ENCODE assay signal across 13 cellular contexts in the genomic region with DNA sequence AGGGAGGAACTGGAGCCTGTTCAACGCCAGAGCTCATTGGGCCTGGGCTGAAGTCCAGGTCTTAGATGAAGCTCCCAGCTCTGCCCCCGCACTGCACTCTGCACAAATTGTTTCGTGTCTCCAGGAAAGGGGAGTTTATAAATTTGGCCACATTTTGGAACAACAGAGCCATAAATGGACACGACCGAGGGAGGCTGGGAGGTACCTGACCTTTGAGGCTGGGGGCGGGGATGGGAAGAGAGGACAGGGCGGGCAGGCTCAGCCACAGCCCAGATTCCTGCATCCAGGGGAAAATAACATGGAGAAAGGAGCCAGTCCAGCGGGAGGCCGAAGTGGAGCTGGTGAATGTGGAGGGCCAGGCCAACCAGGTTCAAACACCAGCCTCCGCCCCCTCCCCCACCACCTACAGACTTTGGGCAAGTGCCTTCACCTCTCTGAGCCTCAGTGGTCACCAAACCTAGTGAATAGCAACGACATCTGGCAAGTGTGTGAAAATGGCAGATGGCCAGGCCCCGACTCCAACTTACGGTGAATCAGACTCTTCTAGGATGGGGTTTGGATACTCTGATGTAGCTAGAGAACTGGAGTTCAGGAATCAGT. TPM values are rescaled to one million over a fixed set of nuclear protein-coding genes. Genes with fewer than 3 reads are reported as not detected.
DNase-seq lines count a peak whose midpoint lies in the region; ATAC-seq and TF ChIP-seq lines count a peak whose summit lies in the region.
"Had no signal": no experiment of that assay in that cellular context is flagged by ENCODE, and none has a peak within 500 bp of the region (broad histone marks: within the 10 kb centered on the region; RNA-seq: fewer than 3 reads in every experiment).

No MANE protein-coding gene starts in this region.

- no peak overlapping the region for H3K4me3 ChIP-seq in sigmoid colon

- H3K27me3 Mint-ChIP-seq in activated CD4-positive, alpha-beta T cell treated with anti-CD3 and anti-CD28 coated beads for 36 hours, result no peaks in the 10 kb centered on the region
- H3K27me3 Mint-ChIP-seq: progenitor cell of endocrine pancreas had no signal

- no peaks in the 10 kb centered on the region for H3K9me3 Mint-ChIP-seq in activated CD4-positive, alpha-beta T cell treated with anti-CD3 and anti-CD28 coated beads for 36 hours (ENCODE audit: low read depth)
- H3K9me3 Mint-ChIP-seq: activated B cell treated with CpG ODN at 0.5 μM for 24 hours; activated T-cell treated with anti-CD3 and anti-CD28 coated beads, Interleukin-2, amount 50 U/mL, for 4 hours had no signal

- TF ChIP-seq EP300 in sigmoid colon (IDR thresholded peaks at IDR 0.05), result no peak

- H3K27me3 ChIP-seq in sigmoid colon, result no peaks in the 10 kb centered on the region

- H3K4me3 Mint-ChIP-seq in activated CD4-positive, alpha-beta T cell treated with anti-CD3 and anti-CD28 coated beads for 36 hours, result no peak overlapping the region
- H3K4me3 Mint-ChIP-seq: activated B cell treated with CpG ODN at 0.5 μM for 24 hours; activated T-cell treated with anti-CD3 and anti-CD28 coated beads, Interleukin-2, amount 50 U/mL, for 4 hours; B cell had no signal

- H3K27ac Mint-ChIP-seq in activated CD4-positive, alpha-beta T cell treated with anti-CD3 and anti-CD28 coated beads for 36 hours, result no peak overlapping the region
- H3K27ac Mint-ChIP-seq: activated B cell treated with CpG ODN at 0.5 μM for 24 hours, B cell, progenitor cell of endocrine pancreas had no signal

- H3K36me3 Mint-ChIP-seq in activated CD4-positive, alpha-beta T cell treated with anti-CD3 and anti-CD28 coated beads for 36 hours (ENCODE audit: low read depth), result no peaks in the 10 kb centered on the region

- no peaks in the 10 kb centered on the region for H3K4me1 Mint-ChIP-seq in activated CD4-positive, alpha-beta T cell treated with anti-CD3 and anti-CD28 coated beads for 36 hours
- H3K4me1 Mint-ChIP-seq: activated B cell treated with CpG ODN at 0.5 μM for 24 hours, B cell had no signal

- CTCF ChIA-PET in activated CD4-positive, alpha-beta T cell treated with anti-CD3 and anti-CD28 coated beads for 36 hours (lab: Charles Lee), result interaction anchor here (0.6 kb wide), 1 partner anchor 20 kb away, joined by 3 read pairs; no protein-coding TSS in a partner anchor

- no peak for ATAC-seq in activated CD4-positive, alpha-beta T cell treated with anti-CD3 and anti-CD28 coated beads for 36 hours
- ATAC-seq in GM18868 (IDR thresholded peaks at IDR 0.05; ENCODE audit: unreplicated experiment), result no peak
- ATAC-seq: activated T-cell treated with anti-CD3 and anti-CD28 coated beads, Interleukin-2, amount 50 U/mL, for 4 hours had no signal

- no peak for TF ChIP-seq CTCF in sigmoid colon (IDR thresholded peaks at IDR 0.05)

- peaks cover 0 to 50% (median 44%) of the 10 kb centered on the region in 4 donors for H3K4me1 ChIP-seq in sigmoid colon

- TF ChIP-seq POLR2A in sigmoid colon (IDR thresholded peaks at IDR 0.05), result no peak

- intact Hi-C loops in sigmoid colon (cut with DNase I), result no loop called here
- intact Hi-C loops in activated CD4-positive, alpha-beta T cell treated with anti-CD3 and anti-CD28 coated beads for 36 hours (cut with DNase I, micrococcal nuclease), result no loop called here

- 56 to 69% methylated on average over 13 of the region's 13 CpGs for WGBS in sigmoid colon, 2 donors

- H3K27ac ChIP-seq in sigmoid colon, result peak overlapping the region; percentile 79 to 92 (median 83)

- no peaks in the 10 kb centered on the region for H3K36me3 ChIP-seq in sigmoid colon

- no peaks in the 10 kb centered on the region for H3K9me3 ChIP-seq in sigmoid colon

- POLR2A ChIA-PET in activated CD4-positive, alpha-beta T cell treated with anti-CD3 and anti-CD28 coated beads for 36 hours (lab: Charles Lee), result no interaction called here

- peak; percentile 50 for DNase-seq in GM04504 (ENCODE audit: low read depth)
- peak; percentile 44 to 94 for DNase-seq in dermis microvascular lymphatic vessel endothelial cell (ENCODE audit: low read depth in 2 of 2)
- peak; percentile 42 for DNase-seq in iPS-NIHi7 (ENCODE audit: extremely low spot score)
- DNase-seq in sigmoid colon, result peak; percentile 93
- no peak for DNase-seq in activated CD4-positive, alpha-beta T cell treated with anti-CD3 and anti-CD28 coated beads for 36 hours
- no peak for DNase-seq in HuH-7 (ENCODE audit: low spot score)
- DNase-seq in cerebellum (ENCODE audit: low spot score), result no peak
- DNase-seq: activated B cell treated with CpG ODN at 0.5 μM for 24 hours; activated T-cell treated with anti-CD3 and anti-CD28 coated beads, Interleukin-2, amount 50 U/mL, for 4 hours; trophoblast cell had no signal

RNA-seq across cellular contexts. Expression of a gene that starts 36.8 kb away (rescaled TPM):
- total RNA-seq in dermis microvascular lymphatic vessel endothelial cell (133 and 160 TPM in 2 replicates), sigmoid colon (1,000 to 10,000 TPM in 3 of 4 donors, 100 to 1,000 TPM in 1; 987 to 1,789 (median 1,228) TPM), cerebellum (17.1 TPM)
- polyA plus RNA-seq in sigmoid colon, result 100 to 1,000 TPM in 1 of 3 donors, 10 to 100 TPM in 2; 23.8 to 103 (median 29.4) TPM
- total RNA-seq in activated CD4-positive, alpha-beta T cell treated with anti-CD3 and anti-CD28 coated beads for 36 hours, result 10 to 100 TPM; 40.1 to 45.8 TPM

Comparison
In these comparisons a context has a peak if more than half of its experiments do, and no peak if none do; other contexts are left out.
1. DNase-seq: peak in GM04504 (single experiment), dermis microvascular lymphatic vessel endothelial cell (2 of 2), iPS-NIHi7 (single experiment) and sigmoid colon (single experiment); none in activated CD4-positive, alpha-beta T cell treated with anti-CD3 and anti-CD28 coated beads for 36 hours (single experiment), HuH-7 (single experiment) and cerebellum (single experiment).